Comparison of ENCODE assay signal across 12 cellular contexts in genomic region chr18:64713284-64713683, GRCh38.
DNase-seq lines count a peak whose midpoint lies in the region; ATAC-seq and TF ChIP-seq lines count a peak whose summit lies in the region.
"Had no signal": no experiment of that assay in that cellular context is flagged by ENCODE, and none has a peak within 500 bp of the region (broad histone marks: within the 10 kb centered on the region; RNA-seq: fewer than 3 reads in every experiment).

No MANE protein-coding gene starts in this region.

- TF ChIP-seq CTCF in activated B cell treated with CpG ODN at 0.5 μM for 24 hours (IDR thresholded peaks at IDR 0.05): no peak
- no peak for TF ChIP-seq CTCF in neural progenitor cell (IDR thresholded peaks at IDR 0.05)
- no peak for TF ChIP-seq CTCF in BE2C (IDR thresholded peaks at IDR 0.05; ENCODE audit: low read depth, low read length)

- H3K79me2 ChIP-seq in neural progenitor cell (ENCODE audit: low read depth): no peaks in the 10 kb centered on the region

- H3K27me3 Mint-ChIP-seq in activated B cell treated with CpG ODN at 0.5 μM for 24 hours (no peaks in the 10 kb centered on the region), neural progenitor cell (ENCODE audit: insufficient read depth, low read depth) (no peaks in the 10 kb centered on the region)

- no peaks in the 10 kb centered on the region for H3K36me3 Mint-ChIP-seq in activated B cell treated with CpG ODN at 0.5 μM for 24 hours (ENCODE audit: low read depth)
- H3K36me3 Mint-ChIP-seq in neural progenitor cell: no peaks in the 10 kb centered on the region

- no peak overlapping the region for H3K27ac ChIP-seq in neural progenitor cell

- CTCF ChIA-PET in activated B cell treated with CpG ODN at 0.5 μM for 24 hours (lab: Charles Lee): no interaction called here

- H3K27me3 ChIP-seq in neural progenitor cell (no peaks in the 10 kb centered on the region), BE2C (no peaks in the 10 kb centered on the region)

- H3F3A ChIP-seq in neural progenitor cell (ENCODE audit: low read depth): no peaks in the 10 kb centered on the region

- H3K4me1 ChIP-seq in neural progenitor cell (no peaks in the 10 kb centered on the region), BE2C (no peaks in the 10 kb centered on the region)

- peaks cover 29% of the 10 kb centered on the region for H3K4me1 Mint-ChIP-seq in activated B cell treated with CpG ODN at 0.5 μM for 24 hours
- H3K4me1 Mint-ChIP-seq in neural progenitor cell: no peaks in the 10 kb centered on the region

- H3K4me2 ChIP-seq in neural progenitor cell: no peak overlapping the region

- H2AFZ ChIP-seq in neural progenitor cell (replicated peaks): no peak overlapping the region

- intact Hi-C loops in activated B cell treated with CpG ODN at 0.5 μM for 24 hours (cut with micrococcal nuclease): no loop called here

- H3K9me3 ChIP-seq in neural progenitor cell (ENCODE audit: low read depth): no peaks in the 10 kb centered on the region
- no peaks in the 10 kb centered on the region for H3K9me3 ChIP-seq in BE2C

- H3K4me3 Mint-ChIP-seq in activated B cell treated with CpG ODN at 0.5 μM for 24 hours (peak overlapping the region; percentile 13), neural progenitor cell (no peak overlapping the region)

- no peaks in the 10 kb centered on the region for H4K20me1 ChIP-seq in neural progenitor cell (ENCODE audit: low read depth)

- POLR2A ChIA-PET in activated B cell treated with CpG ODN at 0.5 μM for 24 hours (lab: Charles Lee): no interaction called here

- H3K4me3 ChIP-seq in neural progenitor cell: no peak overlapping the region
- no peak overlapping the region for H3K4me3 ChIP-seq in BE2C (ENCODE audit: low read depth, low read length)

- no peak for DNase-seq in activated B cell treated with CpG ODN at 0.5 μM for 24 hours
- DNase-seq in neural progenitor cell (ENCODE audit: low spot score): no peak
- no peak for DNase-seq in HUDEP-2 (lab: John Stamatoyannopoulos, UW; ENCODE audit: unreplicated experiment in 76 of 76)
- no peak for DNase-seq in BE2C
- DNase-seq in iPS-NIHi7 (ENCODE audit: extremely low spot score): no peak
- DNase-seq: glutamatergic neuron, NCI-H1092 treated with DMSO at 0.1 percent for 48 hours, trophoblast cell had no signal

- no peak overlapping the region for H3K9ac ChIP-seq in neural progenitor cell

- peaks cover 2% of the 10 kb centered on the region for H3K9me3 Mint-ChIP-seq in activated B cell treated with CpG ODN at 0.5 μM for 24 hours
- no peaks in the 10 kb centered on the region for H3K9me3 Mint-ChIP-seq in neural progenitor cell

- H3K27ac Mint-ChIP-seq in activated B cell treated with CpG ODN at 0.5 μM for 24 hours (peak overlapping the region; percentile 60), neural progenitor cell (no peak overlapping the region)

- ATAC-seq in GM18511 (IDR thresholded peaks at IDR 0.05; ENCODE audit: unreplicated experiment): peak; percentile 96
- peak; percentile 77 for ATAC-seq in GM21529 (IDR thresholded peaks at IDR 0.05; ENCODE audit: unreplicated experiment)
- peak; percentile 97 for ATAC-seq in HG03378 (IDR thresholded peaks at IDR 0.05; ENCODE audit: unreplicated experiment)
- ATAC-seq in activated B cell treated with CpG ODN at 0.5 μM for 24 hours (ENCODE audit: low read depth): peak; percentile 88
- ATAC-seq: HCT116 had no signal

- H3K36me3 ChIP-seq in neural progenitor cell: no peaks in the 10 kb centered on the region
- H3K36me3 ChIP-seq in BE2C: no peaks in the 10 kb centered on the region
